1 cellular context compared by ENCODE assay signal in genomic region chrX:24293412-24293811, GRCh38.
TF ChIP-seq lines count a peak whose summit lies in the region.

No MANE protein-coding gene starts in this region.

TF ChIP-seq in SK-N-SH, 30 proteins besides CTCF, POLR2A, EP300 and RAD21 (continued from another document):
- TF ChIP-seq NRF1 (IDR thresholded peaks at IDR 0.05; ENCODE audit: low read depth, low read length): no peak
- no peak for TF ChIP-seq SIN3A (IDR thresholded peaks at IDR 0.05; ENCODE audit: borderline replicate concordance, low read depth, low read length)
- TF ChIP-seq TEAD4 (IDR thresholded peaks at IDR 0.05; ENCODE audit: borderline replicate concordance, insufficient read depth): no peak
- no peak for TF ChIP-seq FOXJ3 (CRISPR knock-in tag; IDR thresholded peaks at IDR 0.05)
- TF ChIP-seq GATA2 (CRISPR knock-in tag; IDR thresholded peaks at IDR 0.05): no peak
- TF ChIP-seq CHD2 (IDR thresholded peaks at IDR 0.05; ENCODE audit: low read length, partially characterized antibody): no peak
